In the genomic region with DNA sequence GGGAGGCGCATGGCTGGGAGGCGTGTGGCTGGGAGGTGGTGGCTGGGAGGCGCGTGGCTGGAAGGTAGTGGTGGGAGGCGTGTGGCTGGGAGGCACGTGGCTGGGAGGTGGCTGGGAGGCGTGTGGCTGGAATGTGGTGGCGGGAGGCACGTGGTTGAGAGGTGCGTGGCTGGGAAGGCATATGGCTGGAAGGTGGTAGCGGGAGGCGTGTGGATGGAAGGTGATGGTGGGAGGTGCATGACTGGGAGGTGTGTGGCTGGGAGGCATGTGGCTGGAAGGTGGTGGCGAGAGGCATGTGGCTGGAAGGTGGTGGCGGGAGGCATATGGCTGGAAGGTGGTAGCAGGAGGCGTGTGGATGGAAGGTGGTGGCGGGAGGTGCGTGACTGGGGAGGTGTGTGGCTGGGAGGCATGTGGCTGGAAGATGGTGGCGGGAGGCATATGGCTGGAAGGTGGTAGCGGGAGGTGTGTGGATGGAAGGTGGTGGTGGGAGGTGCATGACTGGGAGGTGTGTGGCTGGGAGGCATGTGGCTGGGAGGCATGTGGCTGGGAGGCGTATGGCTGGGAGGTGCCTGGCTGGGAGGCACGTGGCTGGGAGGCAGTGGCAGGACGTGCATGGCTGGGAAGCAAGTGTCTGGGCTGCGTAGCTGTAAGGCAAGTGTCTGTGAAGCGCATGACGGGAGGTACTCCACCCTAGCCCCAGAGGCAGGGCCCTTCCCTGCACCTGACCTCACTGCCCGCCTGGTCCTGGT, we compare ENCODE assay signal across 27 cellular contexts. TPM values are rescaled to one million over a fixed set of nuclear protein-coding genes. Genes with fewer than 3 reads are reported as not detected.
DNase-seq lines count a peak whose midpoint lies in the region; ATAC-seq, FAIRE-seq and TF ChIP-seq lines count a peak whose summit lies in the region.
"Had no signal": no experiment of that assay in that cellular context is flagged by ENCODE, and none has a peak within 500 bp of the region (broad histone marks: within the 10 kb centered on the region; RNA-seq: fewer than 3 reads in every experiment).

No MANE protein-coding gene starts in this region.

- H3K36me3 Mint-ChIP-seq in activated CD4-positive, alpha-beta T cell treated with anti-CD3 and anti-CD28 coated beads, Interleukin-2, amount 10 ng/mL, durations not matched to agents 24 days and 14 days (ENCODE audit: low read depth): peaks cover 26% of the 10 kb centered on the region

- intact Hi-C loops in activated CD4-positive, alpha-beta T cell treated with anti-CD3 and anti-CD28 coated beads, Interleukin-2, amount 10 ng/mL, durations not matched to agents 24 days and 14 days (cut with micrococcal nuclease): no loop called here
- intact Hi-C loops in dorsolateral prefrontal cortex (cut with DNase I): no loop called here

- H3K9me3 ChIP-seq in neutrophil: no peaks in the 10 kb centered on the region
- H3K9me3 ChIP-seq: colonic mucosa, esophagus squamous epithelium, gastrocnemius medialis, mucosa of descending colon, upper lobe of left lung had no signal

- H3K27me3 Mint-ChIP-seq in activated CD4-positive, alpha-beta T cell treated with anti-CD3 and anti-CD28 coated beads, Interleukin-2, amount 10 ng/mL, durations not matched to agents 24 days and 14 days: no peaks in the 10 kb centered on the region
- H3K27me3 Mint-ChIP-seq: progenitor cell of endocrine pancreas had no signal

- ATAC-seq in GM18873 (IDR thresholded peaks at IDR 0.05; ENCODE audit: low FRiP score, unreplicated experiment) (no peak), HG03432 (IDR thresholded peaks at IDR 0.05; ENCODE audit: unreplicated experiment) (no peak)
- ATAC-seq: gastrocnemius medialis, mucosa of descending colon had no signal

- no peak for TF ChIP-seq CTCF in dorsolateral prefrontal cortex (IDR thresholded peaks at IDR 0.05 in 54 of 56, conservative IDR thresholded peaks at IDR 0.05 in 2 of 56; ENCODE audit: low read depth in 1 of 56, partially characterized antibody in 56 of 56)
- no peak for TF ChIP-seq CTCF in neutrophil (IDR thresholded peaks at IDR 0.05)

- peaks cover 50 to 51% of the 10 kb centered on the region in 2 experiments for H3K4me1 ChIP-seq in neutrophil (ENCODE audit: control insufficient read depth in 1 of 2, insufficient read depth in 1 of 2, low read depth in 1 of 2, low read length in 1 of 2)
- H3K4me1 ChIP-seq: neural progenitor cell had no signal

- H3K27me3 ChIP-seq in dorsolateral prefrontal cortex: no peaks in the 10 kb centered on the region
- no peaks in the 10 kb centered on the region for H3K27me3 ChIP-seq in neutrophil
- H3K27me3 ChIP-seq: brain microvascular endothelial cell, colonic mucosa, esophagus squamous epithelium, gastrocnemius medialis, upper lobe of left lung had no signal

- H3K4me3 Mint-ChIP-seq in activated CD4-positive, alpha-beta T cell treated with anti-CD3 and anti-CD28 coated beads, Interleukin-2, amount 10 ng/mL, durations not matched to agents 24 days and 14 days: no peak overlapping the region
- H3K4me3 Mint-ChIP-seq: endodermal cell; H9; neural progenitor cell; T-helper 1 cell treated with Interleukin-12 subunit alpha and Interleukin-12 subunit beta and Interleukin-4 antibody, amounts not matched to agents 30 μg/mL and 1 μg/mL, for 36 hours had no signal

- DNase-seq in activated CD4-positive, alpha-beta T cell treated with anti-CD3 and anti-CD28 coated beads, Interleukin-2, amount 10 ng/mL, durations not matched to agents 24 days and 14 days: no peak
- DNase-seq in activated CD4-positive, alpha-beta T cell treated with anti-CD3 and anti-CD28 coated beads, Interleukin-2, amount 50 U/mL, for 48 hours: no peak
- no peak for DNase-seq in HTR-8/SVneo (ENCODE audit: insufficient read length, low spot score)
- DNase-seq in dorsolateral prefrontal cortex: peak in 3 of 10 donors; percentile 39 to 74 (median 56)
- DNase-seq in SKM-1 treated with dmso at 0.1 percent for 144 hours (lab: John Stamatoyannopoulos, UW; ENCODE audit: unreplicated experiment): no peak
- DNase-seq: 8988T; activated CD4-positive, alpha-beta T cell treated with anti-CD3 and anti-CD28 coated beads, Interleukin-2, amount 50 U/mL, for 4 hours; brain microvascular endothelial cell; colonic mucosa; COR-L47; DMS79; endodermal cell; esophagus squamous epithelium; gastrocnemius medialis; H9; mucosa of descending colon; NCI-H1092 treated with DMSO at 0.1 percent for 48 hours; NCI-H1930; NCI-H526; upper lobe of left lung; WERI-Rb-1 had no signal

- no peak overlapping the region for H3K4me3 ChIP-seq in dorsolateral prefrontal cortex
- no peak overlapping the region for H3K4me3 ChIP-seq in neutrophil (ENCODE audit: low read depth in 1 of 2, low read length in 1 of 2)
- H3K4me3 ChIP-seq: colonic mucosa, esophagus squamous epithelium, gastrocnemius medialis, mucosa of descending colon, neural progenitor cell, upper lobe of left lung had no signal

- H3K27ac ChIP-seq in dorsolateral prefrontal cortex (peak overlapping the region in 38 of 59 donors; percentile 5 to 84 (median 53)), neutrophil (peak overlapping the region; percentile 84)
- H3K27ac ChIP-seq: brain microvascular endothelial cell, colonic mucosa, esophagus squamous epithelium, neural progenitor cell, upper lobe of left lung, WERI-Rb-1 had no signal

- peak; percentile 62 for FAIRE-seq in HTR-8/SVneo (lab: Jason Lieb, UNC)

- H3K36me3 ChIP-seq in neutrophil: no peaks in the 10 kb centered on the region
- H3K36me3 ChIP-seq: brain microvascular endothelial cell, colonic mucosa, gastrocnemius medialis, neural progenitor cell had no signal

- H3K4me1 Mint-ChIP-seq in activated CD4-positive, alpha-beta T cell treated with anti-CD3 and anti-CD28 coated beads, Interleukin-2, amount 10 ng/mL, durations not matched to agents 24 days and 14 days: peaks cover 25% of the 10 kb centered on the region
- H3K4me1 Mint-ChIP-seq: H9 had no signal

- H3K27ac Mint-ChIP-seq in activated CD4-positive, alpha-beta T cell treated with anti-CD3 and anti-CD28 coated beads, Interleukin-2, amount 10 ng/mL, durations not matched to agents 24 days and 14 days: peak overlapping the region; percentile 34
- H3K27ac Mint-ChIP-seq: endodermal cell; T-helper 1 cell treated with Interleukin-12 subunit alpha and Interleukin-12 subunit beta and Interleukin-4 antibody, amounts not matched to agents 30 μg/mL and 1 μg/mL, for 36 hours had no signal

- H3K9me3 Mint-ChIP-seq in activated CD4-positive, alpha-beta T cell treated with anti-CD3 and anti-CD28 coated beads, Interleukin-2, amount 10 ng/mL, durations not matched to agents 24 days and 14 days: no peaks in the 10 kb centered on the region
- H3K9me3 Mint-ChIP-seq: T-helper 1 cell treated with Interleukin-12 subunit alpha and Interleukin-12 subunit beta and Interleukin-4 antibody, amounts not matched to agents 30 μg/mL and 1 μg/mL, for 36 hours had no signal

RNA-seq across cellular contexts. Expression of a gene that starts 35.0 kb away (rescaled TPM):
- 36.6 TPM in 2 replicates for total RNA-seq in activated CD4-positive, alpha-beta T cell treated with anti-CD3 and anti-CD28 coated beads, Interleukin-2, amount 10 ng/mL, durations not matched to agents 24 days and 14 days
- 10 to 100 TPM; 45.2 to 88.6 (median 58.7) TPM for total RNA-seq in dorsolateral prefrontal cortex

RNA-seq across cellular contexts. Expression of a gene that starts 58.3 kb away (rescaled TPM):
- total RNA-seq in activated CD4-positive, alpha-beta T cell treated with anti-CD3 and anti-CD28 coated beads, Interleukin-2, amount 10 ng/mL, durations not matched to agents 24 days and 14 days: 42.2 and 44.4 TPM in 2 replicates
- 10 to 100 TPM; 24.1 to 55.6 (median 34.6) TPM for total RNA-seq in dorsolateral prefrontal cortex
